8 cellular contexts compared by ENCODE assay signal in the genomic region with DNA sequence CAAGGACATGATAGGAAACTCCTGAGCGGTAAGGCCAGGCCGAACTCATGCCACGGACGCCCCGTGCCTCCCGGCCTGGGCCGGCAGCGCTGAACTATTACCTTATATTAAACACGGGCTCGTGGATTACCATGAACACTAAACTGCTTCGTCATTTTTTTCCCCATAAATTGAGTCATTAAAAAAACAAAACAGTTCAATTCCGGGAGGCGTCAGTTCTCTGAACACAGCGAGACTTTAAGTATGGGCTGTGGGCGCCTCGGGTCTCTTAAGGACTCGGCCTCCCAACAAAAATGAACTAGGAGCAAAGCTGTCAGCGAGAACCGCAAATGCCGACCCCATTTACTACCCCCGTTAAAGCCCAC. TPM values are rescaled to one million over a fixed set of nuclear protein-coding genes. Genes with fewer than 3 reads are reported as not detected.
DNase-seq lines count a peak whose midpoint lies in the region; ATAC-seq lines count a peak whose summit lies in the region.

No MANE protein-coding gene starts in this region.

- H3K4me1 ChIP-seq in BLaER1, result peaks cover 34% of the 10 kb centered on the region

- no peak for DNase-seq in activated CD4-positive, alpha-beta memory T cell treated with anti-CD3 and anti-CD28 coated beads, Interleukin-2, amount 10 ng/mL, durations not matched to agents 7 days and 5 days
- DNase-seq in fibroblast of the conjunctiva (ENCODE audit: low read depth), result peak; percentile 37
- DNase-seq in non-pigmented ciliary epithelial cell (ENCODE audit: low read depth), result peak; percentile 42
- DNase-seq in sciatic nerve (ENCODE audit: low spot score), result no peak

- POLR2A ChIA-PET in activated CD4-positive, alpha-beta memory T cell treated with anti-CD3 and anti-CD28 coated beads, Interleukin-2, amount 10 ng/mL, durations not matched to agents 7 days and 5 days (lab: Charles Lee), result interaction anchor here (0.6 to 1.9 kb wide), 24 partner anchors 8 to 1067 kb away, joined by 3 to 14 read pairs (median 4); a partner anchor contains a TSS

- H3K9me3 Mint-ChIP-seq in activated CD4-positive, alpha-beta memory T cell treated with anti-CD3 and anti-CD28 coated beads, Interleukin-2, amount 10 ng/mL, durations not matched to agents 7 days and 5 days, result no peaks in the 10 kb centered on the region

- peaks cover 21% of the 10 kb centered on the region for H3K4me1 Mint-ChIP-seq in activated CD4-positive, alpha-beta memory T cell treated with anti-CD3 and anti-CD28 coated beads, Interleukin-2, amount 10 ng/mL, durations not matched to agents 7 days and 5 days

- intact Hi-C loops in sciatic nerve (cut with DNase I), result no loop called here

- H3K36me3 Mint-ChIP-seq in activated CD4-positive, alpha-beta memory T cell treated with anti-CD3 and anti-CD28 coated beads, Interleukin-2, amount 10 ng/mL, durations not matched to agents 7 days and 5 days (ENCODE audit: low read depth), result peaks cover 22% of the 10 kb centered on the region

- H3K36me3 ChIP-seq in BLaER1, result peaks cover 31% of the 10 kb centered on the region

- peak overlapping the region; percentile 87 for H3K9ac ChIP-seq in BLaER1

- peaks cover 11% of the 10 kb centered on the region; the same call in 1 of the 2 replicates for H4K20me1 ChIP-seq in BLaER1

- H3K27me3 Mint-ChIP-seq in activated CD4-positive, alpha-beta memory T cell treated with anti-CD3 and anti-CD28 coated beads, Interleukin-2, amount 10 ng/mL, durations not matched to agents 7 days and 5 days, result peaks cover 22% of the 10 kb centered on the region

- peak overlapping the region; percentile 85 for H3K4me3 ChIP-seq in BLaER1

- peak overlapping the region; percentile 86 for H3K27ac ChIP-seq in BLaER1

- H3K27ac Mint-ChIP-seq in activated CD4-positive, alpha-beta memory T cell treated with anti-CD3 and anti-CD28 coated beads, Interleukin-2, amount 10 ng/mL, durations not matched to agents 7 days and 5 days, result peak overlapping the region; percentile 83

- ATAC-seq in HG03135 (IDR thresholded peaks at IDR 0.05; ENCODE audit: unreplicated experiment) (peak; percentile 2), GM18519 (IDR thresholded peaks at IDR 0.05; ENCODE audit: low FRiP score, unreplicated experiment) (no peak), sciatic nerve (no peak), GM18520 (IDR thresholded peaks at IDR 0.05; ENCODE audit: unreplicated experiment) (no peak)

- H3K27me3 ChIP-seq in BLaER1, result no peaks in the 10 kb centered on the region

- H3K4me2 ChIP-seq in BLaER1, result peak overlapping the region; percentile 77

- H3K4me3 Mint-ChIP-seq in activated CD4-positive, alpha-beta memory T cell treated with anti-CD3 and anti-CD28 coated beads, Interleukin-2, amount 10 ng/mL, durations not matched to agents 7 days and 5 days, result peak overlapping the region; percentile 87

- H3K9me3 ChIP-seq in BLaER1, result peaks cover 16% of the 10 kb centered on the region

- CTCF ChIA-PET in activated CD4-positive, alpha-beta memory T cell treated with anti-CD3 and anti-CD28 coated beads, Interleukin-2, amount 10 ng/mL, durations not matched to agents 7 days and 5 days (lab: Charles Lee), result interaction anchor here (1.3 to 1.8 kb wide), 3 partner anchors 15 to 244 kb away, joined by 4 to 8 read pairs (median 5); no protein-coding TSS in a partner anchor

RNA-seq across cellular contexts. Expression of a gene that starts 0.5 kb away (rescaled TPM):
- total RNA-seq in activated CD4-positive, alpha-beta memory T cell treated with anti-CD3 and anti-CD28 coated beads, Interleukin-2, amount 10 ng/mL, durations not matched to agents 7 days and 5 days, result 10 to 100 TPM; 53.7 to 56.7 TPM
- 85.7 TPM for total RNA-seq in sciatic nerve

Comparison
In these comparisons a context has a peak if more than half of its experiments do, and no peak if none do; other contexts are left out.
1. DNase-seq: peak in fibroblast of the conjunctiva (single experiment) and non-pigmented ciliary epithelial cell (single experiment); none in activated CD4-positive, alpha-beta memory T cell treated with anti-CD3 and anti-CD28 coated beads, Interleukin-2, amount 10 ng/mL, durations not matched to agents 7 days and 5 days (single experiment) and sciatic nerve (single experiment).